24 cellular contexts compared by ENCODE assay signal in genomic region chr11:28616566-28616965, GRCh38.
"Had no signal": no experiment of that assay in that cellular context is flagged by ENCODE, and none has a peak within 500 bp of the region (broad histone marks: within the 10 kb centered on the region; RNA-seq: fewer than 3 reads in every experiment).

No MANE protein-coding gene starts in this region.

- H3K9me3 Mint-ChIP-seq: activated CD8-positive, alpha-beta T cell treated with anti-CD3 and anti-CD28 coated beads for 36 hours; activated naive CD4-positive, alpha-beta T cell treated with anti-CD3 and anti-CD28 coated beads, Interleukin-2, amount 50 U/mL, for 72 hours; activated naive CD8-positive, alpha-beta T cell treated with anti-CD3 and anti-CD28 coated beads, Interleukin-2, amount 50 U/mL, for 24 hours; T-helper 1 cell treated with Interleukin-12 subunit alpha and Interleukin-12 subunit beta and Interleukin-4 antibody, amounts not matched to agents 30 μg/mL and 1 μg/mL, for 36 hours had no signal

- ATAC-seq: activated CD4-positive, CD25-positive, alpha-beta regulatory T cell treated with anti-CD3 and anti-CD28 coated beads, Interleukin-2, amount 50 U/mL, for 24 hours; activated CD8-positive, alpha-beta T cell treated with anti-CD3 and anti-CD28 coated beads for 36 hours; activated naive CD4-positive, alpha-beta T cell treated with anti-CD3 and anti-CD28 coated beads, Interleukin-2, amount 50 U/mL, for 72 hours; activated naive CD8-positive, alpha-beta T cell treated with anti-CD3 and anti-CD28 coated beads, Interleukin-2, amount 50 U/mL, for 24 hours; activated T-cell treated with anti-CD3 and anti-CD28 coated beads, Interleukin-2, amount 50 U/mL, for 72 hours; body of pancreas had no signal

- H3K4me3 Mint-ChIP-seq: activated CD8-positive, alpha-beta T cell treated with anti-CD3 and anti-CD28 coated beads for 36 hours; activated naive CD8-positive, alpha-beta T cell treated with anti-CD3 and anti-CD28 coated beads, Interleukin-2, amount 50 U/mL, for 24 hours; activated T-cell treated with anti-CD3 and anti-CD28 coated beads, Interleukin-2, amount 50 U/mL, for 72 hours; T-helper 1 cell treated with Interleukin-12 subunit alpha and Interleukin-12 subunit beta and Interleukin-4 antibody, amounts not matched to agents 30 μg/mL and 1 μg/mL, for 36 hours had no signal

- DNase-seq: activated CD4-positive, alpha-beta T cell treated with anti-CD3 and anti-CD28 coated beads for 4 hours; activated CD8-positive, alpha-beta memory T cell treated with anti-CD3 and anti-CD28 coated beads, Interleukin-2, amount 50 U/mL, for 4 hours; activated CD8-positive, alpha-beta T cell treated with anti-CD3 and anti-CD28 coated beads for 36 hours; activated effector memory CD4-positive, alpha-beta T cell treated with Interleukin-2 at 50 U/mL for 16 hours; activated naive CD4-positive, alpha-beta T cell treated with Interleukin-2 at 50 U/mL for 16 hours; activated naive CD8-positive, alpha-beta T cell treated with anti-CD3 and anti-CD28 coated beads, Interleukin-2, amount 50 U/mL, for 24 hours; activated T-cell treated with anti-CD3 and anti-CD28 coated beads, Interleukin-2, amount 50 U/mL, for 72 hours; amygdala; body of pancreas; central memory CD4-positive, alpha-beta T cell; KG1; MG63; MV-4-11; NCI-H1105; NCI-H1436; NCI-H1694 treated with DMSO at 0.1 percent for 48 hours; NCI-H2029 treated with DMSO at 0.1 percent for 48 hours; NCI-H345; NCI-H524; SHP77 had no signal

- H3K27ac ChIP-seq: body of pancreas, SJSA1 had no signal

- H3K4me1 Mint-ChIP-seq: activated naive CD8-positive, alpha-beta T cell treated with anti-CD3 and anti-CD28 coated beads, Interleukin-2, amount 50 U/mL, for 24 hours had no signal

- H3K27ac Mint-ChIP-seq: activated CD8-positive, alpha-beta T cell treated with anti-CD3 and anti-CD28 coated beads for 36 hours; activated naive CD4-positive, alpha-beta T cell treated with anti-CD3 and anti-CD28 coated beads, Interleukin-2, amount 50 U/mL, for 72 hours; activated naive CD8-positive, alpha-beta T cell treated with anti-CD3 and anti-CD28 coated beads, Interleukin-2, amount 50 U/mL, for 24 hours; activated T-cell treated with anti-CD3 and anti-CD28 coated beads, Interleukin-2, amount 50 U/mL, for 72 hours; T-helper 1 cell treated with Interleukin-12 subunit alpha and Interleukin-12 subunit beta and Interleukin-4 antibody, amounts not matched to agents 30 μg/mL and 1 μg/mL, for 36 hours had no signal

- H3K27me3 ChIP-seq: body of pancreas, MG63, SJSA1 had no signal

- H3K36me3 ChIP-seq: MG63, SJSA1 had no signal

- H3K4me1 ChIP-seq: body of pancreas had no signal

- H3K4me3 ChIP-seq: body of pancreas, MG63, SJSA1 had no signal

- H3K36me3 Mint-ChIP-seq: activated naive CD4-positive, alpha-beta T cell treated with anti-CD3 and anti-CD28 coated beads, Interleukin-2, amount 50 U/mL, for 72 hours had no signal

- H3K27me3 Mint-ChIP-seq: activated CD8-positive, alpha-beta T cell treated with anti-CD3 and anti-CD28 coated beads for 36 hours; activated naive CD8-positive, alpha-beta T cell treated with anti-CD3 and anti-CD28 coated beads, Interleukin-2, amount 50 U/mL, for 24 hours had no signal
